ENCODE assay signal across 8 cellular contexts in genomic region chr17:44200478-44201155, GRCh38. TPM values are rescaled to one million over a fixed set of nuclear protein-coding genes. Genes with fewer than 3 reads are reported as not detected.
A peak's percentile ranks its signal among the peaks of the same experiment; 100 is the strongest.
DNase-seq lines count a peak whose midpoint lies in the region; ATAC-seq and TF ChIP-seq lines count a peak whose summit lies in the region.

No MANE protein-coding gene starts in this region.

- no peaks in the 10 kb centered on the region for H3K9me3 Mint-ChIP-seq in activated naive CD4-positive, alpha-beta T cell treated with anti-CD3 and anti-CD28 coated beads, Interleukin-2, amount 50 U/mL, for 72 hours

- H3K4me1 ChIP-seq in iPS-15b (ENCODE audit: control insufficient read depth, insufficient read depth, low read length): peaks cover 14% of the 10 kb centered on the region
- peaks cover 30 to 61% (median 42%) of the 10 kb centered on the region in 4 donors for H3K4me1 ChIP-seq in stomach

- H3K27me3 ChIP-seq in GM06990 (replicated peaks; ENCODE audit: control insufficient read depth, insufficient read depth, low read length): no peaks in the 10 kb centered on the region
- H3K27me3 ChIP-seq in iPS-15b (ENCODE audit: control insufficient read depth, insufficient read depth, low read length): no peaks in the 10 kb centered on the region
- H3K27me3 ChIP-seq in stomach: no peaks in the 10 kb centered on the region

- TF ChIP-seq CTCF in GM06990 (IDR thresholded peaks at IDR 0.05; ENCODE audit: insufficient read depth, low read length, poor library complexity, severe bottlenecking) (no peak), stomach (IDR thresholded peaks at IDR 0.05) (no peak)

- H3K9me3 ChIP-seq in iPS-15b (ENCODE audit: control insufficient read depth, insufficient read depth, low read length): no peaks in the 10 kb centered on the region
- no peaks in the 10 kb centered on the region for H3K9me3 ChIP-seq in stomach

- H3K27ac Mint-ChIP-seq in activated naive CD4-positive, alpha-beta T cell treated with anti-CD3 and anti-CD28 coated beads, Interleukin-2, amount 50 U/mL, for 72 hours: peak overlapping the region; percentile 75 to 93

- TF ChIP-seq POLR2A in stomach (IDR thresholded peaks at IDR 0.05): no peak

- H3K36me3 Mint-ChIP-seq in activated naive CD4-positive, alpha-beta T cell treated with anti-CD3 and anti-CD28 coated beads, Interleukin-2, amount 50 U/mL, for 72 hours: peaks cover 8 to 13% of the 10 kb centered on the region in 2 donors

- H3K9ac ChIP-seq in iPS-15b (ENCODE audit: low read depth, low read length): peak overlapping the region; percentile 85

- ATAC-seq in HG03135 (IDR thresholded peaks at IDR 0.05; ENCODE audit: unreplicated experiment) (peak; percentile 0), GM21360 (IDR thresholded peaks at IDR 0.05; ENCODE audit: unreplicated experiment) (no peak)
- ATAC-seq in activated naive CD4-positive, alpha-beta T cell treated with anti-CD3 and anti-CD28 coated beads, Interleukin-2, amount 50 U/mL, for 72 hours: no peak

- no peak for DNase-seq in GM06990 (ENCODE audit: extremely low read depth, insufficient read length)
- DNase-seq in activated naive CD4-positive, alpha-beta T cell treated with anti-CD3 and anti-CD28 coated beads, Interleukin-2, amount 50 U/mL, for 72 hours (ENCODE audit: low spot score in 2 of 2): no peak
- DNase-seq in stomach: no peak
- DNase-seq in NCI-H2029 (lab: John Stamatoyannopoulos, UW): no peak
- DNase-seq in GOT3 (lab: John Stamatoyannopoulos, UW): no peak

- H3K4me3 ChIP-seq in GM06990 (replicated peaks; ENCODE audit: low read depth, low read length): peak overlapping the region; percentile 81
- peak overlapping the region; percentile 88 for H3K4me3 ChIP-seq in iPS-15b (ENCODE audit: low read depth, low read length)
- peak overlapping the region; percentile 71 to 99 (median 92) for H3K4me3 ChIP-seq in stomach

- peaks cover 7% of the 10 kb centered on the region for H3K36me3 ChIP-seq in GM06990 (ENCODE audit: control insufficient read depth, insufficient read depth, low read length)
- peaks cover 13% of the 10 kb centered on the region for H3K36me3 ChIP-seq in iPS-15b (ENCODE audit: control insufficient read depth, insufficient read depth, low read length)
- H3K36me3 ChIP-seq in stomach: peaks cover 17 to 23% (median 21%) of the 10 kb centered on the region in 4 donors

- intact Hi-C loops in stomach (cut with DNase I; ENCODE audit: low total_unique reads): no loop called here

- H3K27ac ChIP-seq in stomach: peak overlapping the region; percentile 97 to 100 (median 100)

- WGBS in stomach, 5 donors: 3 to 7% (median 4%) methylated on average over 25 to 36 of the region's 36 CpGs

- no peak for TF ChIP-seq EP300 in stomach (IDR thresholded peaks at IDR 0.05)

RNA-seq across cellular contexts. Expression of gene ATXN7L3, which starts 0.9 kb away (rescaled TPM):
- total RNA-seq in activated naive CD4-positive, alpha-beta T cell treated with anti-CD3 and anti-CD28 coated beads, Interleukin-2, amount 50 U/mL, for 72 hours: 10 to 100 TPM; 81.1 to 94.4 TPM
- 10 to 100 TPM; 11.1 to 57.4 (median 43.7) TPM for total RNA-seq in stomach
- polyA plus RNA-seq in stomach: 10 to 100 TPM; 21.0 to 29.9 (median 29.2) TPM

RNA-seq across cellular contexts. Expression of gene TMUB2, which starts 13.8 kb away (rescaled TPM):
- total RNA-seq in activated naive CD4-positive, alpha-beta T cell treated with anti-CD3 and anti-CD28 coated beads, Interleukin-2, amount 50 U/mL, for 72 hours: 10 to 100 TPM; 27.4 to 50.4 TPM
- 10 to 100 TPM; 10.7 to 62.4 (median 16.2) TPM for total RNA-seq in stomach
- 10 to 100 TPM; 16.2 to 37.8 (median 16.5) TPM for polyA plus RNA-seq in stomach

RNA-seq across cellular contexts. Expression of gene UBTF, which starts 18.9 kb away (rescaled TPM):
- total RNA-seq in activated naive CD4-positive, alpha-beta T cell treated with anti-CD3 and anti-CD28 coated beads, Interleukin-2, amount 50 U/mL, for 72 hours: 100 to 1,000 TPM; 112 to 134 TPM
- 100 to 1,000 TPM in 2 of 5 donors, 10 to 100 TPM in 3; 35.8 to 198 (median 59.4) TPM for total RNA-seq in stomach
- polyA plus RNA-seq in stomach: 10 to 100 TPM; 25.5 to 28.8 (median 27.4) TPM

RNA-seq across cellular contexts. Expression of gene ASB16, which starts 30.1 kb away (rescaled TPM):
- total RNA-seq in activated naive CD4-positive, alpha-beta T cell treated with anti-CD3 and anti-CD28 coated beads, Interleukin-2, amount 50 U/mL, for 72 hours: under 1 TPM; 0.39 to 0.52 TPM
- total RNA-seq in stomach: under 1 TPM in 1 of 5 donors, not detected in 4; 0.73 TPM
- polyA plus RNA-seq in stomach: under 1 TPM in 2 of 3 donors, not detected in 1; 0.30 to 0.31 TPM

RNA-seq across cellular contexts. Expression of gene HROB, which starts 58.9 kb away (rescaled TPM):
- 10 to 100 TPM; 23.7 to 25.0 TPM for total RNA-seq in activated naive CD4-positive, alpha-beta T cell treated with anti-CD3 and anti-CD28 coated beads, Interleukin-2, amount 50 U/mL, for 72 hours
- 1 to 10 TPM in 2 of 5 donors, under 1 TPM in 1, not detected in 2; 0.14 to 1.7 (median 1.3) TPM for total RNA-seq in stomach
- polyA plus RNA-seq in stomach: 1 to 10 TPM in 1 of 3 donors, under 1 TPM in 2; 0.61 to 2.4 (median 0.62) TPM
